ENCODE assay signal across 26 cellular contexts in genomic region chr2:20855456-20855855, GRCh38.
"Had no signal": no experiment of that assay in that cellular context is flagged by ENCODE, and none has a peak within 500 bp of the region (broad histone marks: within the 10 kb centered on the region; RNA-seq: fewer than 3 reads in every experiment).

No MANE protein-coding gene starts in this region.

- H3K4me3 Mint-ChIP-seq: natural killer cell treated with Interleukin-12 subunit alpha and Interleukin-12 subunit beta and Interleukin-15 and Interleukin-18, amount 100 ng/mL, for 72 hours; nephron progenitor cell; neural crest cell; stimulated activated effector memory CD8-positive, alpha-beta T cell treated with anti-CD3 and anti-CD28 coated beads, Interleukin-12 subunit alpha, Interleukin-12 subunit beta, amount 100 ng/mL, for 72 hours; stimulated activated naive B cell treated with anti-CD40 and anti-IgM and Interleukin-4, amounts not matched to agents 10 μg/mL and 1 μg/mL and 100 μg/mL, for 72 hours; stimulated activated naive CD8-positive, alpha-beta T cell treated with anti-CD3 and anti-CD28 coated beads, Interleukin-15, Interleukin-2, amounts not matched to agents 100 ng/mL and 50 ng/mL, for 24 hours had no signal

- H3K36me3 Mint-ChIP-seq: natural killer cell treated with Interleukin-12 subunit alpha and Interleukin-12 subunit beta and Interleukin-15 and Interleukin-18, amount 100 ng/mL, for 72 hours; stimulated activated effector memory CD8-positive, alpha-beta T cell treated with anti-CD3 and anti-CD28 coated beads, Interleukin-12 subunit alpha, Interleukin-12 subunit beta, amount 100 ng/mL, for 72 hours; stimulated activated naive B cell treated with anti-CD40 and anti-IgM and Interleukin-4, amounts not matched to agents 10 μg/mL and 1 μg/mL and 100 μg/mL, for 72 hours had no signal

- H3K4me1 ChIP-seq: pancreas, psoas muscle, right lobe of liver, sigmoid colon, stomach, thyroid gland, tibial nerve, upper lobe of left lung, vagina had no signal

- H3K27me3 ChIP-seq: pancreas, right lobe of liver, sigmoid colon, thyroid gland, tibial nerve, upper lobe of left lung, vagina had no signal

- H3K9me3 Mint-ChIP-seq: natural killer cell treated with Interleukin-12 subunit alpha and Interleukin-12 subunit beta and Interleukin-15 and Interleukin-18, amount 100 ng/mL, for 72 hours; nephron progenitor cell; neural crest cell; stimulated activated effector memory CD8-positive, alpha-beta T cell treated with anti-CD3 and anti-CD28 coated beads, Interleukin-12 subunit alpha, Interleukin-12 subunit beta, amount 100 ng/mL, for 72 hours; stimulated activated naive B cell treated with anti-CD40 and anti-IgM and Interleukin-4, amounts not matched to agents 10 μg/mL and 1 μg/mL and 100 μg/mL, for 72 hours; stimulated activated naive CD8-positive, alpha-beta T cell treated with anti-CD3 and anti-CD28 coated beads, Interleukin-15, Interleukin-2, amounts not matched to agents 100 ng/mL and 50 ng/mL, for 24 hours had no signal

- H3K4me1 Mint-ChIP-seq: nephron progenitor cell; neural crest cell; stimulated activated effector memory CD8-positive, alpha-beta T cell treated with anti-CD3 and anti-CD28 coated beads, Interleukin-12 subunit alpha, Interleukin-12 subunit beta, amount 100 ng/mL, for 72 hours; stimulated activated naive B cell treated with anti-CD40 and anti-IgM and Interleukin-4, amounts not matched to agents 10 μg/mL and 1 μg/mL and 100 μg/mL, for 72 hours had no signal

- DNase-seq: nephron progenitor cell; nucleus accumbens; pancreas; psoas muscle; right cardiac atrium; right lobe of liver; sigmoid colon; small intestine; stimulated activated CD4-positive, alpha-beta T cell treated with anti-CD3 and anti-CD28 coated beads, Interleukin-15, amount 100 ng/mL, for 24 hours; stimulated activated CD4-positive, alpha-beta T cell treated with anti-CD3 and anti-CD28 coated beads, Interleukin-2, amount 100 ng/mL, for 24 hours; stimulated activated CD4-positive, alpha-beta T cell treated with anti-CD3 and anti-CD28 coated beads, Interleukin-2, amount 100 ng/mL, for 48 hours; stimulated activated CD4-positive, alpha-beta T cell treated with anti-CD3 and anti-CD28 coated beads, Interleukin-4, amount 100 ng/mL, for 24 hours; stimulated activated naive B cell treated with anti-CD40 and anti-IgM and Interleukin-4, amounts not matched to agents 10 μg/mL and 1 μg/mL and 100 μg/mL, for 72 hours; stimulated activated naive CD4-positive, alpha-beta T cell treated with Interleukin-2 at 50 U/mL for 16 hours; stomach; thyroid gland; trophoblast cell; upper lobe of left lung had no signal

- H3K27ac ChIP-seq: neutrophil, pancreas, psoas muscle, right lobe of liver, sigmoid colon, stomach, thoracic aorta, thyroid gland, upper lobe of left lung, vagina had no signal

- H3K9me3 ChIP-seq: neutrophil, pancreas, psoas muscle, right lobe of liver, sigmoid colon, stomach, thoracic aorta, thyroid gland, tibial nerve, upper lobe of left lung, vagina had no signal

- ATAC-seq: natural killer cell treated with Interleukin-12 subunit alpha and Interleukin-12 subunit beta and Interleukin-15 and Interleukin-18, amount 100 ng/mL, for 72 hours; pancreas; psoas muscle; right cardiac atrium; right lobe of liver; stimulated activated effector memory CD8-positive, alpha-beta T cell treated with anti-CD3 and anti-CD28 coated beads, Interleukin-12 subunit alpha, Interleukin-12 subunit beta, amount 100 ng/mL, for 72 hours; stimulated activated naive B cell treated with anti-CD40 and anti-IgM and Interleukin-4, amounts not matched to agents 10 μg/mL and 1 μg/mL and 100 μg/mL, for 72 hours had no signal

- H3K27ac Mint-ChIP-seq: natural killer cell treated with Interleukin-12 subunit alpha and Interleukin-12 subunit beta and Interleukin-15 and Interleukin-18, amount 100 ng/mL, for 72 hours; nephron progenitor cell; stimulated activated effector memory CD8-positive, alpha-beta T cell treated with anti-CD3 and anti-CD28 coated beads, Interleukin-12 subunit alpha, Interleukin-12 subunit beta, amount 100 ng/mL, for 72 hours; stimulated activated naive B cell treated with anti-CD40 and anti-IgM and Interleukin-4, amounts not matched to agents 10 μg/mL and 1 μg/mL and 100 μg/mL, for 72 hours; stimulated activated naive CD8-positive, alpha-beta T cell treated with anti-CD3 and anti-CD28 coated beads, Interleukin-15, Interleukin-2, amounts not matched to agents 100 ng/mL and 50 ng/mL, for 24 hours had no signal
